1 cellular context compared by ENCODE assay signal in genomic region chr1:20787100-20787774, GRCh38.
TF ChIP-seq lines count a peak whose summit lies in the region.

A gene with protein sequence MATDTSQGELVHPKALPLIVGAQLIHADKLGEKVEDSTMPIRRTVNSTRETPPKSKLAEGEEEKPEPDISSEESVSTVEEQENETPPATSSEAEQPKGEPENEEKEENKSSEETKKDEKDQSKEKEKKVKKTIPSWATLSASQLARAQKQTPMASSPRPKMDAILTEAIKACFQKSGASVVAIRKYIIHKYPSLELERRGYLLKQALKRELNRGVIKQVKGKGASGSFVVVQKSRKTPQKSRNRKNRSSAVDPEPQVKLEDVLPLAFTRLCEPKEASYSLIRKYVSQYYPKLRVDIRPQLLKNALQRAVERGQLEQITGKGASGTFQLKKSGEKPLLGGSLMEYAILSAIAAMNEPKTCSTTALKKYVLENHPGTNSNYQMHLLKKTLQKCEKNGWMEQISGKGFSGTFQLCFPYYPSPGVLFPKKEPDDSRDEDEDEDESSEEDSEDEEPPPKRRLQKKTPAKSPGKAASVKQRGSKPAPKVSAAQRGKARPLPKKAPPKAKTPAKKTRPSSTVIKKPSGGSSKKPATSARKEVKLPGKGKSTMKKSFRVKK (minus strand): TSS chr1:20787307. CDS start chr1:20780440, 6,867 bp downstream.

TF ChIP-seq in K562, 482 proteins besides CTCF, POLR2A, EP300 and RAD21 (continued from another document):
- TF ChIP-seq CHAMP1 (IDR thresholded peaks at IDR 0.05), result no peak
- TF ChIP-seq POLR2AphosphoS2 (IDR thresholded peaks at IDR 0.05; ENCODE audit: low read length), result peak; percentile 19; the same call in 1 of the 2 replicates
- TF ChIP-seq, protein P1, sequence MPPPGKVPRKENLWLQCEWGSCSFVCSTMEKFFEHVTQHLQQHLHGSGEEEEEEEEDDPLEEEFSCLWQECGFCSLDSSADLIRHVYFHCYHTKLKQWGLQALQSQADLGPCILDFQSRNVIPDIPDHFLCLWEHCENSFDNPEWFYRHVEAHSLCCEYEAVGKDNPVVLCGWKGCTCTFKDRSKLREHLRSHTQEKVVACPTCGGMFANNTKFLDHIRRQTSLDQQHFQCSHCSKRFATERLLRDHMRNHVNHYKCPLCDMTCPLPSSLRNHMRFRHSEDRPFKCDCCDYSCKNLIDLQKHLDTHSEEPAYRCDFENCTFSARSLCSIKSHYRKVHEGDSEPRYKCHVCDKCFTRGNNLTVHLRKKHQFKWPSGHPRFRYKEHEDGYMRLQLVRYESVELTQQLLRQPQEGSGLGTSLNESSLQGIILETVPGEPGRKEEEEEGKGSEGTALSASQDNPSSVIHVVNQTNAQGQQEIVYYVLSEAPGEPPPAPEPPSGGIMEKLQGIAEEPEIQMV (tag; conservative IDR thresholded peaks at IDR 0.05; ENCODE audit: low read depth), result no peak
- peak; percentile 76; the same call in 1 of the 2 replicates for TF ChIP-seq CBX1 (IDR thresholded peaks at IDR 0.05; ENCODE audit: low read depth)
- TF ChIP-seq ZNF717 (CRISPR knock-in tag; IDR thresholded peaks at IDR 0.05), result no peak
- peak; percentile 83 for TF ChIP-seq ZNF197 (CRISPR knock-in tag; IDR thresholded peaks at IDR 0.05; ENCODE audit: low read depth)
- TF ChIP-seq, protein P2, sequence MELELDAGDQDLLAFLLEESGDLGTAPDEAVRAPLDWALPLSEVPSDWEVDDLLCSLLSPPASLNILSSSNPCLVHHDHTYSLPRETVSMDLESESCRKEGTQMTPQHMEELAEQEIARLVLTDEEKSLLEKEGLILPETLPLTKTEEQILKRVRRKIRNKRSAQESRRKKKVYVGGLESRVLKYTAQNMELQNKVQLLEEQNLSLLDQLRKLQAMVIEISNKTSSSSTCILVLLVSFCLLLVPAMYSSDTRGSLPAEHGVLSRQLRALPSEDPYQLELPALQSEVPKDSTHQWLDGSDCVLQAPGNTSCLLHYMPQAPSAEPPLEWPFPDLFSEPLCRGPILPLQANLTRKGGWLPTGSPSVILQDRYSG (tag; conservative IDR thresholded peaks at IDR 0.05; ENCODE audit: low read depth), result 0 out of 2 replicates have a peak, but pooled peaks have one; percentile 29
- no peak for TF ChIP-seq ZC3H8 (IDR thresholded peaks at IDR 0.05)
- no peak; the same call in 1 of the 2 replicates for TF ChIP-seq ELF1 (tag; IDR thresholded peaks at IDR 0.05)
- TF ChIP-seq PHF20 (IDR thresholded peaks at IDR 0.05; ENCODE audit: partially characterized antibody), result peak; percentile 35
- TF ChIP-seq NUFIP1 (IDR thresholded peaks at IDR 0.05; ENCODE audit: partially characterized antibody), result no peak
- TF ChIP-seq GABPA (tag; conservative IDR thresholded peaks at IDR 0.05; ENCODE audit: low read depth), result peak; percentile 41; the same call in 1 of the 2 replicates
- TF ChIP-seq GATAD2B (IDR thresholded peaks at IDR 0.05; ENCODE audit: borderline replicate concordance), result peak; percentile 88; the same call in 1 of the 2 replicates
- no peak for TF ChIP-seq HDAC6 (IDR thresholded peaks at IDR 0.05; ENCODE audit: low read depth, low read length)
- TF ChIP-seq BRCA1 (IDR thresholded peaks at IDR 0.05), result no peak
- TF ChIP-seq BRCA1 (CRISPR knock-in tag; IDR thresholded peaks at IDR 0.05), result no peak
- TF ChIP-seq GTF2E2 (tag; IDR thresholded peaks at IDR 0.05), result 0 out of 2 replicates have a peak, but pooled peaks have one; percentile 9
- TF ChIP-seq SMAD1 (IDR thresholded peaks at IDR 0.05; ENCODE audit: low read depth, low read length, partially characterized antibody), result peak; percentile 33
- no peak for TF ChIP-seq ARHGAP35 (IDR thresholded peaks at IDR 0.05; ENCODE audit: partially characterized antibody)
- TF ChIP-seq, protein P3, sequence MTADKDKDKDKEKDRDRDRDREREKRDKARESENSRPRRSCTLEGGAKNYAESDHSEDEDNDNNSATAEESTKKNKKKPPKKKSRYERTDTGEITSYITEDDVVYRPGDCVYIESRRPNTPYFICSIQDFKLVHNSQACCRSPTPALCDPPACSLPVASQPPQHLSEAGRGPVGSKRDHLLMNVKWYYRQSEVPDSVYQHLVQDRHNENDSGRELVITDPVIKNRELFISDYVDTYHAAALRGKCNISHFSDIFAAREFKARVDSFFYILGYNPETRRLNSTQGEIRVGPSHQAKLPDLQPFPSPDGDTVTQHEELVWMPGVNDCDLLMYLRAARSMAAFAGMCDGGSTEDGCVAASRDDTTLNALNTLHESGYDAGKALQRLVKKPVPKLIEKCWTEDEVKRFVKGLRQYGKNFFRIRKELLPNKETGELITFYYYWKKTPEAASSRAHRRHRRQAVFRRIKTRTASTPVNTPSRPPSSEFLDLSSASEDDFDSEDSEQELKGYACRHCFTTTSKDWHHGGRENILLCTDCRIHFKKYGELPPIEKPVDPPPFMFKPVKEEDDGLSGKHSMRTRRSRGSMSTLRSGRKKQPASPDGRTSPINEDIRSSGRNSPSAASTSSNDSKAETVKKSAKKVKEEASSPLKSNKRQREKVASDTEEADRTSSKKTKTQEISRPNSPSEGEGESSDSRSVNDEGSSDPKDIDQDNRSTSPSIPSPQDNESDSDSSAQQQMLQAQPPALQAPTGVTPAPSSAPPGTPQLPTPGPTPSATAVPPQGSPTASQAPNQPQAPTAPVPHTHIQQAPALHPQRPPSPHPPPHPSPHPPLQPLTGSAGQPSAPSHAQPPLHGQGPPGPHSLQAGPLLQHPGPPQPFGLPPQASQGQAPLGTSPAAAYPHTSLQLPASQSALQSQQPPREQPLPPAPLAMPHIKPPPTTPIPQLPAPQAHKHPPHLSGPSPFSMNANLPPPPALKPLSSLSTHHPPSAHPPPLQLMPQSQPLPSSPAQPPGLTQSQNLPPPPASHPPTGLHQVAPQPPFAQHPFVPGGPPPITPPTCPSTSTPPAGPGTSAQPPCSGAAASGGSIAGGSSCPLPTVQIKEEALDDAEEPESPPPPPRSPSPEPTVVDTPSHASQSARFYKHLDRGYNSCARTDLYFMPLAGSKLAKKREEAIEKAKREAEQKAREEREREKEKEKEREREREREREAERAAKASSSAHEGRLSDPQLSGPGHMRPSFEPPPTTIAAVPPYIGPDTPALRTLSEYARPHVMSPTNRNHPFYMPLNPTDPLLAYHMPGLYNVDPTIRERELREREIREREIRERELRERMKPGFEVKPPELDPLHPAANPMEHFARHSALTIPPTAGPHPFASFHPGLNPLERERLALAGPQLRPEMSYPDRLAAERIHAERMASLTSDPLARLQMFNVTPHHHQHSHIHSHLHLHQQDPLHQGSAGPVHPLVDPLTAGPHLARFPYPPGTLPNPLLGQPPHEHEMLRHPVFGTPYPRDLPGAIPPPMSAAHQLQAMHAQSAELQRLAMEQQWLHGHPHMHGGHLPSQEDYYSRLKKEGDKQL (CRISPR knock-in tag; IDR thresholded peaks at IDR 0.05; ENCODE audit: borderline replicate concordance), result no peak
- TF ChIP-seq ZNF175 (CRISPR knock-in tag; IDR thresholded peaks at IDR 0.05; ENCODE audit: low read depth), result peak; percentile 93
- TF ChIP-seq ZNF143 (CRISPR knock-in tag; IDR thresholded peaks at IDR 0.05), result no peak
- TF ChIP-seq, protein P4, sequence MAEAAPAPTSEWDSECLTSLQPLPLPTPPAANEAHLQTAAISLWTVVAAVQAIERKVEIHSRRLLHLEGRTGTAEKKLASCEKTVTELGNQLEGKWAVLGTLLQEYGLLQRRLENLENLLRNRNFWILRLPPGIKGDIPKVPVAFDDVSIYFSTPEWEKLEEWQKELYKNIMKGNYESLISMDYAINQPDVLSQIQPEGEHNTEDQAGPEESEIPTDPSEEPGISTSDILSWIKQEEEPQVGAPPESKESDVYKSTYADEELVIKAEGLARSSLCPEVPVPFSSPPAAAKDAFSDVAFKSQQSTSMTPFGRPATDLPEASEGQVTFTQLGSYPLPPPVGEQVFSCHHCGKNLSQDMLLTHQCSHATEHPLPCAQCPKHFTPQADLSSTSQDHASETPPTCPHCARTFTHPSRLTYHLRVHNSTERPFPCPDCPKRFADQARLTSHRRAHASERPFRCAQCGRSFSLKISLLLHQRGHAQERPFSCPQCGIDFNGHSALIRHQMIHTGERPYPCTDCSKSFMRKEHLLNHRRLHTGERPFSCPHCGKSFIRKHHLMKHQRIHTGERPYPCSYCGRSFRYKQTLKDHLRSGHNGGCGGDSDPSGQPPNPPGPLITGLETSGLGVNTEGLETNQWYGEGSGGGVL (CRISPR knock-in tag; IDR thresholded peaks at IDR 0.05), result no peak
- TF ChIP-seq ZNF79 (CRISPR knock-in tag; IDR thresholded peaks at IDR 0.05; ENCODE audit: low read depth), result no peak
- TF ChIP-seq ZFP91 (CRISPR knock-in tag; IDR thresholded peaks at IDR 0.05), result no peak
- no peak for TF ChIP-seq KAT2B (IDR thresholded peaks at IDR 0.05; ENCODE audit: low read depth, low read length)
- TF ChIP-seq ZBTB7A (IDR thresholded peaks at IDR 0.05; ENCODE audit: borderline replicate concordance, control insufficient read depth, low read depth, low read length), result peak; percentile 24; the same call in 1 of the 2 replicates
- TF ChIP-seq POLR2G (IDR thresholded peaks at IDR 0.05; ENCODE audit: low read depth, low read length), result peak; percentile 85
- TF ChIP-seq FOXM1 (IDR thresholded peaks at IDR 0.05; ENCODE audit: low read depth), result no peak
- TF ChIP-seq FOXM1 (CRISPR knock-in tag; IDR thresholded peaks at IDR 0.05; ENCODE audit: low read depth), result no peak
- TF ChIP-seq CXXC5 (CRISPR knock-in tag; IDR thresholded peaks at IDR 0.05), result peak; percentile 89
- no peak for TF ChIP-seq ARID1B (IDR thresholded peaks at IDR 0.05)
- no peak for TF ChIP-seq PRMT5 (CRISPR knock-in tag; IDR thresholded peaks at IDR 0.05)
- TF ChIP-seq NFIC (IDR thresholded peaks at IDR 0.05), result peak; percentile 35; the same call in 1 of the 2 replicates
- TF ChIP-seq, protein P5, sequence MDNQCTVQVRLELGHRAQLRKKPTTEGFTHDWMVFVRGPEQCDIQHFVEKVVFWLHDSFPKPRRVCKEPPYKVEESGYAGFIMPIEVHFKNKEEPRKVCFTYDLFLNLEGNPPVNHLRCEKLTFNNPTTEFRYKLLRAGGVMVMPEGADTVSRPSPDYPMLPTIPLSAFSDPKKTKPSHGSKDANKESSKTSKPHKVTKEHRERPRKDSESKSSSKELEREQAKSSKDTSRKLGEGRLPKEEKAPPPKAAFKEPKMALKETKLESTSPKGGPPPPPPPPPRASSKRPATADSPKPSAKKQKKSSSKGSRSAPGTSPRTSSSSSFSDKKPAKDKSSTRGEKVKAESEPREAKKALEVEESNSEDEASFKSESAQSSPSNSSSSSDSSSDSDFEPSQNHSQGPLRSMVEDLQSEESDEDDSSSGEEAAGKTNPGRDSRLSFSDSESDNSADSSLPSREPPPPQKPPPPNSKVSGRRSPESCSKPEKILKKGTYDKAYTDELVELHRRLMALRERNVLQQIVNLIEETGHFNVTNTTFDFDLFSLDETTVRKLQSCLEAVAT (IDR thresholded peaks at IDR 0.05), result peak in 1 of 2 experiments; percentile 37; a peak in 1 of 4 replicates
- no peak for TF ChIP-seq MED1 (CRISPR knock-in tag; IDR thresholded peaks at IDR 0.05; ENCODE audit: borderline replicate concordance)
- TF ChIP-seq ZNF431 (CRISPR knock-in tag; IDR thresholded peaks at IDR 0.05), result peak; percentile 46; the same call in 1 of the 2 replicates
- no peak for TF ChIP-seq ZNF41 (CRISPR knock-in tag; conservative IDR thresholded peaks at IDR 0.05)
